ENCODE assay signal across 11 cellular contexts in the genomic region with DNA sequence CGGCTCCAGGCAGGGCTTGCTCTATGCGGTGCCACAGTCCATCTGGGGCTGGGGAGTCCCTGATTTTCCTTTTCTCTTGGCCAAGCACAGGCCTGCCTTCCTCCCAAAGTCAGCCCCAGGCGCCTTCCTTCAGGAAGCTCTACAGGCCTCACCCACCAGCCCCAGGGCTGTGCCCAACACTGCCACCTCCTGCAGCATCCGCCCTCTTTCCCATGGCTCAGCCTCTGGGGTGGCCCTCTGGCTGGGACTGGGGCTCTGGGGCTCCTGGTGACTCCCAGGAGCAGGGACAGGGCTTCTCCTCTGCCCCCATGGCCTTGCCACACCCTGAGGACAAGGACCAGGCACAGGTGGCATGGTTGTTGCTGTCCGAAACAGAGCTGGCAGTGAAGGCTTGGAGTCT. TPM values are rescaled to one million over a fixed set of nuclear protein-coding genes. Genes with fewer than 3 reads are reported as not detected.
DNase-seq lines count a peak whose midpoint lies in the region; ATAC-seq and TF ChIP-seq lines count a peak whose summit lies in the region.
"Had no signal": no experiment of that assay in that cellular context is flagged by ENCODE, and none has a peak within 500 bp of the region (broad histone marks: within the 10 kb centered on the region; RNA-seq: fewer than 3 reads in every experiment).

No MANE protein-coding gene starts in this region.

- H3K27ac ChIP-seq in HUES48 (ENCODE audit: low read depth, low read length) (no peak overlapping the region), body of pancreas (peak overlapping the region in 3 of 4 donors; percentile 72 to 89 (median 88)), smooth muscle cell (ENCODE audit: low read depth) (peak overlapping the region; percentile 43)
- H3K27ac ChIP-seq: KMS-11, neutrophil had no signal

- H2AFZ ChIP-seq in smooth muscle cell (ENCODE audit: low read depth), result no peak overlapping the region

- TF ChIP-seq POLR2A in body of pancreas (IDR thresholded peaks at IDR 0.05), result no peak

- ATAC-seq in body of pancreas (no peak), left lobe of liver (no peak), GM21447 (IDR thresholded peaks at IDR 0.05; ENCODE audit: unreplicated experiment) (no peak)

- H3K27me3 ChIP-seq in HUES48 (ENCODE audit: control insufficient read depth, insufficient read depth, low read length) (peaks cover 22% of the 10 kb centered on the region), body of pancreas (no peaks in the 10 kb centered on the region), smooth muscle cell (ENCODE audit: low read depth) (peaks cover 41% of the 10 kb centered on the region)

- H3K79me2 ChIP-seq in smooth muscle cell (ENCODE audit: low read depth), result no peaks in the 10 kb centered on the region

- TF ChIP-seq CTCF in body of pancreas (IDR thresholded peaks at IDR 0.05) (peak in 1 of 7 experiments; percentile 5), smooth muscle cell (IDR thresholded peaks at IDR 0.05; ENCODE audit: borderline replicate concordance, insufficient read depth, poor library complexity, severe bottlenecking) (no peak)

- peak overlapping the region; percentile 80 for H3K4me2 ChIP-seq in smooth muscle cell
- H3K4me2 ChIP-seq: KMS-11 had no signal

- H3K4me1 ChIP-seq in HUES48 (ENCODE audit: control insufficient read depth, insufficient read depth, low read length), result no peaks in the 10 kb centered on the region
- H3K4me1 ChIP-seq in body of pancreas, result peaks cover 21% of the 10 kb centered on the region
- H3K4me1 ChIP-seq in smooth muscle cell (ENCODE audit: low read depth), result no peaks in the 10 kb centered on the region

- H3K9me3 ChIP-seq in HUES48 (ENCODE audit: control insufficient read depth, insufficient read depth, low read length) (no peaks in the 10 kb centered on the region), body of pancreas (no peaks in the 10 kb centered on the region), smooth muscle cell (replicated peaks; ENCODE audit: low read depth) (no peaks in the 10 kb centered on the region)
- H3K9me3 ChIP-seq: neutrophil had no signal

- DNase-seq in body of pancreas, result peak in 2 of 4 donors; percentile 18 to 45
- DNase-seq in kidney tubule cell (ENCODE audit: low spot score), result peak; percentile 40
- no peak for DNase-seq in smooth muscle cell (lab: John Stamatoyannopoulos, UW; ENCODE audit: unreplicated experiment)
- DNase-seq in left lobe of liver (ENCODE audit: low spot score), result no peak
- no peak for DNase-seq in stimulated activated CD4-positive, alpha-beta T cell treated with anti-CD3 and anti-CD28 coated beads, Interleukin-2, amount 100 ng/mL, for 24 hours
- no peak for DNase-seq in effector CD4-positive, alpha-beta T cell
- DNase-seq: DMS 273 treated with DMSO at 0.1 percent for 48 hours had no signal

- 54 to 76% methylated on average over 4 to 5 of the region's 5 CpGs for WGBS in body of pancreas, 2 donors
- WGBS in smooth muscle cell (ENCODE audit: low lambda C conversion rate), result 78% methylated on average over 5 of the region's 5 CpGs

- H3K4me3 ChIP-seq in HUES48 (ENCODE audit: low read depth, low read length) (peak overlapping the region; percentile 56), body of pancreas (no peak overlapping the region), smooth muscle cell (peak overlapping the region; percentile 52)

- H4K20me1 ChIP-seq in smooth muscle cell (ENCODE audit: low read depth), result peaks cover 30% of the 10 kb centered on the region

- H3K36me3 ChIP-seq in HUES48 (ENCODE audit: control insufficient read depth, insufficient read depth, low read length), result no peaks in the 10 kb centered on the region
- H3K36me3 ChIP-seq in body of pancreas (replicated peaks in 1 of 2; ENCODE audit: insufficient read depth in 1 of 2, low read depth in 2 of 2), result peaks cover 0 to 2% of the 10 kb centered on the region in 2 donors
- H3K36me3 ChIP-seq in smooth muscle cell (ENCODE audit: low read depth), result no peaks in the 10 kb centered on the region
- H3K36me3 ChIP-seq: neutrophil had no signal

- intact Hi-C loops in body of pancreas (cut with DNase I), result no loop called here

- H3F3A ChIP-seq in smooth muscle cell (ENCODE audit: low read depth), result no peaks in the 10 kb centered on the region

- no peak overlapping the region for H3K9ac ChIP-seq in HUES48 (ENCODE audit: low read depth, low read length)
- H3K9ac ChIP-seq in smooth muscle cell (ENCODE audit: low read depth), result no peak overlapping the region
- H3K9ac ChIP-seq: KMS-11 had no signal

RNA-seq across cellular contexts. Expression of a gene that starts 0.8 kb away (rescaled TPM):
- total RNA-seq in body of pancreas, result 10 to 100 TPM; 25.1 to 33.7 TPM
- 66.0 and 83.8 TPM in 2 replicates for total RNA-seq in smooth muscle cell
- 47.2 and 233 TPM in 2 replicates for polyA plus RNA-seq in smooth muscle cell
- total RNA-seq in left lobe of liver, result 2.6 TPM

RNA-seq across cellular contexts. Expression of a gene that starts 42.9 kb away (rescaled TPM):
- total RNA-seq in body of pancreas, result 10 to 100 TPM; 27.4 to 27.5 TPM
- 31.1 and 32.7 TPM in 2 replicates for total RNA-seq in smooth muscle cell
- polyA plus RNA-seq in smooth muscle cell, result 88.8 and 108 TPM in 2 replicates
- total RNA-seq in left lobe of liver, result 90.9 TPM

RNA-seq across cellular contexts. Expression of a gene that starts 54.9 kb away (rescaled TPM):
- total RNA-seq in body of pancreas (10 to 100 TPM; 47.2 to 73.8 TPM), smooth muscle cell (75.4 and 87.7 TPM in 2 replicates), left lobe of liver (31.6 TPM)
- polyA plus RNA-seq in smooth muscle cell, result 119 and 135 TPM in 2 replicates

RNA-seq across cellular contexts. Expression of a gene that starts 55.1 kb away (rescaled TPM):
- total RNA-seq in body of pancreas (10 to 100 TPM in 1 of 2 donors, 1 to 10 TPM in 1; 8.6 to 38.6 TPM), smooth muscle cell (12.5 and 38.2 TPM in 2 replicates), left lobe of liver (26.0 TPM)
- 15.4 and 15.7 TPM in 2 replicates for polyA plus RNA-seq in smooth muscle cell

Comparison
In these comparisons a context has a peak if more than half of its experiments do, and no peak if none do; other contexts are left out.
1. H3K4me3 ChIP-seq: peak in HUES48 (single experiment) and smooth muscle cell (single experiment); none in body of pancreas (0 of 2).